In the genomic region with DNA sequence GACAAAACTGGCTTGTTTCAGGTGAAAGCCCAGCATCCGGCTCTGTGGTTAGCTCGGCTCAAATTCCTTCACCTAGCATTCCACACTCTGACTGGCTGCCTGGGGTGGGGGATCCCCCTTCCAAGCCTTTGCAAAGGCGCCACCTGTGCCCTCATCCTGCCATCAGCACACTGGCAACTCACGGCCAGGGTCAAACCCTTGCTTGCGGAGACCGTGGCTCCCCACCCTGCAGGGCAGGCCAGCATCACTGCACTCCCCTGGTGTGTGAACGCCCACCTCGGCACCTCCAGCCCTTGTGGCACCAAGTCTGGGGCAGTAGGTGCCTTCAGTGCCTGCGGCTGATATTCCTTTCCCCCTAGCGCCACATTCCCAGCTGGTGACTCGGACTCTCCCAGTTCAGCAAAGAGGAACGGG, we compare ENCODE assay signal across 8 cellular contexts. TPM values are rescaled to one million over a fixed set of nuclear protein-coding genes. Genes with fewer than 3 reads are reported as not detected.
DNase-seq lines count a peak whose midpoint lies in the region; ATAC-seq and TF ChIP-seq lines count a peak whose summit lies in the region.

No MANE protein-coding gene starts in this region.

- TF ChIP-seq CTCF in C4-2B (conservative IDR thresholded peaks at IDR 0.05), result no peak
- no peak for TF ChIP-seq CTCF in natural killer cell (IDR thresholded peaks at IDR 0.05)

- H3K4me1 ChIP-seq in NT2/D1 (ENCODE audit: insufficient read depth, insufficient read length) (no peaks in the 10 kb centered on the region), duodenal mucosa (ENCODE audit: control insufficient read depth in 1 of 2, insufficient read depth in 2 of 2, low read length in 2 of 2) (peaks cover 32 to 39% of the 10 kb centered on the region in 2 donors)

- H3K4me3 ChIP-seq in NT2/D1 (ENCODE audit: insufficient read length, low read depth) (peak overlapping the region; percentile 78), duodenal mucosa (ENCODE audit: low read depth in 1 of 2, low read length in 2 of 2) (peak overlapping the region; percentile 86 to 96)

- H3K36me3 ChIP-seq in NT2/D1 (ENCODE audit: insufficient read depth, insufficient read length, low read length), result peaks cover 46% of the 10 kb centered on the region
- peaks cover 24 to 44% of the 10 kb centered on the region in 2 donors for H3K36me3 ChIP-seq in duodenal mucosa (ENCODE audit: control insufficient read depth in 1 of 2, insufficient read depth in 2 of 2, low read length in 2 of 2)

- intact Hi-C loops in natural killer cell (cut with micrococcal nuclease), result loop anchor here (5.0 kb wide), 1 partner anchor 75 kb away; a partner anchor contains a TSS

- DNase-seq in NT2/D1 (ENCODE audit: low read depth, low spot score) (no peak), natural killer cell (no peak), NCI-H1092 (lab: John Stamatoyannopoulos, UW) (no peak), D341Med (ENCODE audit: low spot score) (no peak)

- no peaks in the 10 kb centered on the region for H3K9me3 Mint-ChIP-seq in natural killer cell

- H3K27ac ChIP-seq in C4-2B, result peak overlapping the region; percentile 95
- no peak overlapping the region for H3K27ac ChIP-seq in duodenal mucosa (ENCODE audit: low read depth, low read length)

- peaks cover 17 to 32% of the 10 kb centered on the region in 2 donors for H3K4me1 Mint-ChIP-seq in natural killer cell

- ATAC-seq in natural killer cell (no peak), HG03175 (IDR thresholded peaks at IDR 0.05; ENCODE audit: unreplicated experiment) (no peak), GM21825 (IDR thresholded peaks at IDR 0.05; ENCODE audit: unreplicated experiment) (no peak)

- H3K27me3 Mint-ChIP-seq in natural killer cell (ENCODE audit: low read depth in 2 of 2), result no peaks in the 10 kb centered on the region

- H3K9ac ChIP-seq in NT2/D1 (ENCODE audit: insufficient read length, low read depth), result peak overlapping the region; percentile 87
- H3K9ac ChIP-seq in duodenal mucosa (ENCODE audit: low read depth in 1 of 2, low read length in 2 of 2), result peak overlapping the region; percentile 81 to 94

- H3K27me3 ChIP-seq in NT2/D1 (ENCODE audit: insufficient read depth, insufficient read length) (no peaks in the 10 kb centered on the region), duodenal mucosa (ENCODE audit: control insufficient read depth in 1 of 2, insufficient read depth in 2 of 2, low read length in 2 of 2) (no peaks in the 10 kb centered on the region)

- H3K27ac Mint-ChIP-seq in natural killer cell, result peak overlapping the region; percentile 81 to 96

- H3K36me3 Mint-ChIP-seq in natural killer cell, result no peaks in the 10 kb centered on the region

- peak overlapping the region; percentile 97 for H3K4me3 Mint-ChIP-seq in natural killer cell

- no peaks in the 10 kb centered on the region for H3K9me3 ChIP-seq in NT2/D1 (ENCODE audit: insufficient read depth, low read length)
- no peaks in the 10 kb centered on the region for H3K9me3 ChIP-seq in duodenal mucosa (ENCODE audit: control insufficient read depth in 1 of 2, low read length in 2 of 2)

RNA-seq across cellular contexts. Expression of a gene that starts 1.3 kb away (rescaled TPM):
- 100 to 1,000 TPM; 286 to 342 (median 327) TPM for total RNA-seq in natural killer cell

RNA-seq across cellular contexts. Expression of a gene that starts 3.2 kb away (rescaled TPM):
- 10 to 100 TPM; 10.6 to 12.8 (median 11.3) TPM for total RNA-seq in natural killer cell

RNA-seq across cellular contexts. Expression of a gene that starts 31.8 kb away (rescaled TPM):
- total RNA-seq in natural killer cell, result 10 to 100 TPM; 19.7 to 26.2 (median 25.8) TPM

RNA-seq across cellular contexts. Expression of a gene that starts 57.5 kb away (rescaled TPM):
- 10 to 100 TPM; 38.1 to 59.7 (median 53.2) TPM for total RNA-seq in natural killer cell

RNA-seq across cellular contexts. Expression of a gene that starts 57.8 kb away (rescaled TPM):
- total RNA-seq in natural killer cell, result 10 to 100 TPM; 33.5 to 48.5 (median 39.2) TPM
